17 cellular contexts compared by ENCODE assay signal in genomic region chr11:74685338-74685737, GRCh38. TPM values are rescaled to one million over a fixed set of nuclear protein-coding genes. Genes with fewer than 3 reads are reported as not detected.
"Had no signal": no experiment of that assay in that cellular context is flagged by ENCODE, and none has a peak within 500 bp of the region (broad histone marks: within the 10 kb centered on the region; RNA-seq: fewer than 3 reads in every experiment).

No MANE protein-coding gene starts in this region.

- H3K9me3 ChIP-seq: colonic mucosa, left ventricle myocardium inferior, right atrium auricular region, stomach, thoracic aorta, transverse colon had no signal

- H3K27ac ChIP-seq: colonic mucosa, parathyroid adenoma, right atrium auricular region, stomach, thoracic aorta, transverse colon had no signal

- H3K27me3 ChIP-seq: right atrium auricular region had no signal

- DNase-seq: cerebellar nuclear complex; colonic mucosa; effector CD4-positive, alpha-beta T cell; foreskin melanocyte; left ventricle myocardium inferior; mesenchymal stem cell; nephron progenitor cell; small intestine; stimulated activated CD4-positive, alpha-beta T cell treated with anti-CD3 and anti-CD28 coated beads, Interleukin-12 subunit alpha, Interleukin-12 subunit beta, amount 100 ng/mL, for 4 hours; stimulated activated naive CD4-positive, alpha-beta T cell; stomach had no signal

- H3K4me3 ChIP-seq: colonic mucosa, left ventricle myocardium inferior, lung, right atrium auricular region, stomach, thoracic aorta, transverse colon had no signal

- H3K4me1 ChIP-seq: parathyroid adenoma had no signal

- H3K36me3 ChIP-seq: colonic mucosa, left ventricle myocardium inferior, right atrium auricular region, stomach, thoracic aorta, transverse colon had no signal

RNA-seq across cellular contexts. Expression of gene CHRDL2, which starts 45.9 kb away (rescaled TPM):
- total RNA-seq: pulmonary artery endothelial cell had no signal
